In the genomic region with DNA sequence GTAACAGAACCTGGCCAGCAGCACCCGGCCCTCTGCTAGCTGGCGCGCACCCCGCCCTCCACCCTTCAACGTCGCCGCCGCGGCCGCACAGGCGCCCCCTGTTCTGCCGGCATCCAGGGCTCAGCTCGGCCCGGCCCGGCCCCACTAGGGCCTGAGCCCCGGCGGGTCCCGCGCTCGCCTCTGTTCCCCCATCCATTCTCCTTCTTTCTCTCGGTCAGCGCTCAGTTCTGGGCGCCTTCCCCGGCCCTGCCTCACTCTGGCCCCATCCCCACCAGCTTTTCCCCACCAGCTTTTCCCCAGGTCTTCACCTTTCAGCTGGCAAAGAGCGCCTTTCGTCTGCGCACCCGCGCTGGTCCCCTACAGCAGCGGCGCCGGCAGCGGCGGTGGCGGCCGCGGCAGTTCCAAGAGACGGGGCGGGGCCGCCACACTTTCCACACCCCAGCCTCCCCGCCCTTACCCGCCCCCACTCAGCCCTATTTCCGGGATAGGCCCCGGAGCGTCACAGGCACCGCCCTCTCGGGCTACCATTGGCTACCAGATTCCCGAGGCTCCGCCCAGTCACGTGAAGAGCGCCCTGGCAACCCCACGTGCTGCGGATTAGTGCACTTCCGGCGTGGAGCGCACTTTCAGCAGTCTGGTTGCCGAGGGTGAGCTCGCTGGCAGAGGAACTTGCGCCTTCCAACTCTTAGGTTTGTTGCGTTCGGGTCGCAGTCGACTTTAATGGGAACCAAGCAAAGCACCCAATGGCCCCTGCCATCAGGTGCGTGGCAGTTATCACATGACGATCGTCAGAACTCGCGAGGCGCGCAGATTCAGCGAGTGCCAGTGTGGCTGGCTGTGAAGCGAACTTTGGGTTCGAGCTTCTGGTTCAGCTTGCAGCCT, we compare ENCODE assay signal across 8 cellular contexts. TPM values are rescaled to one million over a fixed set of nuclear protein-coding genes. Genes with fewer than 3 reads are reported as not detected.
A peak's percentile ranks its signal among the peaks of the same experiment; 100 is the strongest.
DNase-seq lines count a peak whose midpoint lies in the region; ATAC-seq, FAIRE-seq and TF ChIP-seq lines count a peak whose summit lies in the region.

Gene EIF5A2 (minus strand): TSS at position 403 of the 882 bp plus-strand sequence. CDS start 831 bp downstream, outside the sequence.

- H3K4me3 ChIP-seq in A673 (ENCODE audit: low read depth, low read length, poor library complexity, severe bottlenecking) (peak within 1 kb of the TSS; percentile 74), keratinocyte (ENCODE audit: control insufficient read depth in 2 of 3, extremely low read depth in 1 of 3, insufficient read depth in 2 of 3, low read depth in 1 of 3, low read length in 3 of 3) (peak within 1 kb of the TSS; percentile 79 to 84 (median 80))

- 0 out of 2 replicates have a peak, but pooled peaks have one; percentile 9 for TF ChIP-seq CTCF in A673 (conservative IDR thresholded peaks at IDR 0.05; ENCODE audit: low read depth, low read length)
- no peak for TF ChIP-seq CTCF in activated B cell treated with CpG ODN at 0.5 μM for 24 hours (IDR thresholded peaks at IDR 0.05)
- no peak for TF ChIP-seq CTCF in keratinocyte (optimal IDR thresholded peaks at IDR 0.05 in 1 of 3, IDR thresholded peaks at IDR 0.05 in 1 of 3, conservative IDR thresholded peaks at IDR 0.05 in 1 of 3; ENCODE audit: extremely low read depth in 1 of 3, insufficient read depth in 2 of 3, low read length in 3 of 3)

- H3K36me3 ChIP-seq in A673 (ENCODE audit: insufficient read depth, low read length, poor library complexity, severe bottlenecking): no peaks in the 10 kb centered on the region
- H3K36me3 ChIP-seq in keratinocyte (ENCODE audit: control insufficient read depth in 2 of 2, extremely low read depth in 1 of 2, insufficient read depth in 2 of 2, low read length in 2 of 2): no peaks in the 10 kb centered on the region

- H3K4me1 Mint-ChIP-seq in activated B cell treated with CpG ODN at 0.5 μM for 24 hours: peaks cover 18% of the 10 kb centered on the region

- H3K4me1 ChIP-seq in A673 (ENCODE audit: insufficient read depth, low read length, poor library complexity, severe bottlenecking) (peaks cover 10% of the 10 kb centered on the region), keratinocyte (ENCODE audit: control insufficient read depth, extremely low read depth, insufficient read depth, low read length) (peaks cover 15% of the 10 kb centered on the region)

- BruUV-seq in A673 (replicated peaks; lab: Mats Ljungman, UMichigan): no TSS peak

- peak; percentile 32 for FAIRE-seq in keratinocyte (lab: Jason Lieb, UNC)

- H3K4me2 ChIP-seq in keratinocyte (ENCODE audit: control insufficient read depth, extremely low read depth, insufficient read depth, low read depth, low read length): peak within 1 kb of the TSS; percentile 96

- no peaks in the 10 kb centered on the region for H3K27me3 ChIP-seq in A673 (replicated peaks; ENCODE audit: insufficient read depth, low read depth, low read length, poor library complexity)
- no peaks in the 10 kb centered on the region for H3K27me3 ChIP-seq in keratinocyte (ENCODE audit: control insufficient read depth, extremely low read depth, insufficient read depth, low read length)

- H2AFZ ChIP-seq in keratinocyte (ENCODE audit: control insufficient read depth, low read length): peak within 1 kb of the TSS; percentile 93

- peak within 1 kb of the TSS; percentile 86 for H3K27ac Mint-ChIP-seq in activated B cell treated with CpG ODN at 0.5 μM for 24 hours

- peak within 1 kb of the TSS; percentile 82 for H3K9ac ChIP-seq in keratinocyte (ENCODE audit: control insufficient read depth, extremely low read depth, insufficient read depth, low read length)

- H3K27ac ChIP-seq in A673 (ENCODE audit: low read depth, low read length, poor library complexity, severe bottlenecking): peak within 1 kb of the TSS; percentile 70
- peak within 1 kb of the TSS; percentile 69 for H3K27ac ChIP-seq in keratinocyte (ENCODE audit: control insufficient read depth, insufficient read depth, low read length)

- CTCF ChIA-PET in A673 (lab: Charles Lee): no interaction called here
- CTCF ChIA-PET in activated B cell treated with CpG ODN at 0.5 μM for 24 hours (lab: Charles Lee): interaction anchor here (0.5 to 0.9 kb wide), 2 partner anchors 39 to 593 kb away, joined by 3 to 4 read pairs; no protein-coding TSS in a partner anchor

- no peaks in the 10 kb centered on the region for H3K9me1 ChIP-seq in keratinocyte (ENCODE audit: control insufficient read depth, extremely low read depth, insufficient read depth, low read length)

- peak within 1 kb of the TSS; percentile 94 for H3K4me3 Mint-ChIP-seq in activated B cell treated with CpG ODN at 0.5 μM for 24 hours

- intact Hi-C loops in A673 (cut with micrococcal nuclease; ENCODE audit: unreplicated experiment) (no loop called here), activated B cell treated with CpG ODN at 0.5 μM for 24 hours (cut with micrococcal nuclease) (loop anchor here (1.0 to 10.0 kb wide), 4 partner anchors 38 to 1143 kb away; partner anchors contain the start of genes RPL22L1, SKIL, TERC and TNIK)

- no peaks in the 10 kb centered on the region for H3K27me3 Mint-ChIP-seq in activated B cell treated with CpG ODN at 0.5 μM for 24 hours

- dilution Hi-C loops in keratinocyte (cut with MboI; ENCODE audit: extremely low pct_ligation_motif_present, low sequenced_read_pairs): no loop called here

- ATAC-seq in GM18870 (IDR thresholded peaks at IDR 0.05; ENCODE audit: unreplicated experiment) (peak; percentile 71), HG03108 (IDR thresholded peaks at IDR 0.05; ENCODE audit: unreplicated experiment) (peak; percentile 80), activated B cell treated with CpG ODN at 0.5 μM for 24 hours (ENCODE audit: low read depth) (peak; percentile 95)

- peaks cover 11% of the 10 kb centered on the region for H3K9me3 ChIP-seq in A673 (ENCODE audit: low read depth, low read length, poor library complexity, severe bottlenecking)
- peaks cover 9% of the 10 kb centered on the region for H3K9me3 ChIP-seq in keratinocyte (ENCODE audit: control insufficient read depth, low read depth, low read length)

- peaks cover 2% of the 10 kb centered on the region for H3K36me3 Mint-ChIP-seq in activated B cell treated with CpG ODN at 0.5 μM for 24 hours (ENCODE audit: low read depth)

- peaks cover 14% of the 10 kb centered on the region for H3K9me3 Mint-ChIP-seq in activated B cell treated with CpG ODN at 0.5 μM for 24 hours

- POLR2A ChIA-PET in A673 (lab: Charles Lee; ENCODE audit: low non-redundant PET) (no interaction called here), activated B cell treated with CpG ODN at 0.5 μM for 24 hours (lab: Charles Lee) (interaction anchor here (1.0 to 3.2 kb wide), 4 partner anchors 38 to 685 kb away, joined by 3 to 42 read pairs (median 5); partner anchors contain the start of gene RPL22L1)

- H3K79me2 ChIP-seq in keratinocyte (ENCODE audit: control insufficient read depth, insufficient read depth, low read length): peaks cover 5% of the 10 kb centered on the region

- H4K20me1 ChIP-seq in keratinocyte (ENCODE audit: control insufficient read depth, extremely low read depth, insufficient read depth, low read length): no peaks in the 10 kb centered on the region

- peak; percentile 99 for DNase-seq in A673 (ENCODE audit: low spot score)
- peak; percentile 100 for DNase-seq in NCI-H2196 (lab: John Stamatoyannopoulos, UW; ENCODE audit: unreplicated experiment)
- DNase-seq in activated B cell treated with CpG ODN at 0.5 μM for 24 hours: peak; percentile 77
- DNase-seq in central memory CD4-positive, alpha-beta T cell: peak; percentile 94
- DNase-seq in keratinocyte (ENCODE audit: low read depth, low spot score): peak; percentile 68
- DNase-seq in stimulated activated CD4-positive, alpha-beta T cell treated with anti-CD3 and anti-CD28 coated beads, Interleukin-12 subunit alpha, Interleukin-12 subunit beta, amount 100 ng/mL, for 48 hours (ENCODE audit: low read depth in 2 of 3, low spot score in 1 of 3): peak; percentile 93 to 95 (median 94)

RNA-seq across cellular contexts. Expression of gene EIF5A2, which starts in this region (rescaled TPM):
- total RNA-seq in A673 (2021): 18.3 and 20.6 TPM in 2 replicates
- 6.1 and 6.9 TPM in 2 replicates for total RNA-seq in activated B cell treated with CpG ODN at 0.5 μM for 24 hours
- polyA plus RNA-seq in keratinocyte: 5.6 to 19.2 TPM (median 14.1 TPM) in 3 replicates
- 12.5 TPM for polyA plus RNA-seq in keratinocyte (2011; ENCODE audit: low read depth)
- 7.8 and 17.3 TPM in 2 replicates for polyA plus RNA-seq in keratinocyte (2011; cell fraction: cytosol; rRNA removed)
- polyA plus RNA-seq in keratinocyte (2011; cell fraction: nucleus; rRNA removed): 6.9 and 7.9 TPM in 2 replicates
- 16.1 and 18.7 TPM in 2 replicates for polyA plus RNA-seq in keratinocyte (2012; ENCODE audit: low replicate concordance)
- polyA minus RNA-seq in keratinocyte: 10.1 to 16.7 TPM (median 15.2 TPM) in 3 replicates
- polyA minus RNA-seq in keratinocyte (2011; cell fraction: cytosol; rRNA and poly(A)+ RNA removed): 6.3 TPM
- 2.1 and 5.4 TPM in 2 replicates for polyA minus RNA-seq in keratinocyte (2011; cell fraction: nucleus; rRNA and poly(A)+ RNA removed)

Comparison
In these comparisons a context has a peak if more than half of its experiments do, and no peak if none do; other contexts are left out.
1. Peak in every context shown above with its lines: DNase-seq, ATAC-seq, H3K4me3 ChIP-seq and H3K27ac ChIP-seq.